Comparison of ENCODE assay signal across 8 cellular contexts in genomic region chr2:229342376-229342775, GRCh38.
DNase-seq lines count a peak whose midpoint lies in the region; ATAC-seq and TF ChIP-seq lines count a peak whose summit lies in the region.

No MANE protein-coding gene starts in this region.

- no peaks in the 10 kb centered on the region for H3K36me3 Mint-ChIP-seq in MCF 10A (ENCODE audit: insufficient read depth, unreplicated experiment)

- no peak overlapping the region for H3K4me3 ChIP-seq in breast epithelium
- H3K4me3 ChIP-seq in upper lobe of left lung: no peak overlapping the region

- H3K9me3 ChIP-seq in breast epithelium: no peaks in the 10 kb centered on the region
- no peaks in the 10 kb centered on the region for H3K9me3 ChIP-seq in upper lobe of left lung

- H3K4me1 Mint-ChIP-seq in MCF 10A (ENCODE audit: insufficient read depth, unreplicated experiment): peaks cover 33% of the 10 kb centered on the region

- no TSS peak for BruUV-seq in MCF 10A (replicated peaks; lab: Mats Ljungman, UMichigan)

- TF ChIP-seq CTCF in MCF 10A (IDR thresholded peaks at IDR 0.05; ENCODE audit: unreplicated experiment) (no peak), breast epithelium (IDR thresholded peaks at IDR 0.05) (no peak), upper lobe of left lung (IDR thresholded peaks at IDR 0.05) (peak in 4 of 6 experiments; percentile 31 to 49 (median 36))

- H3K4me3 Mint-ChIP-seq in MCF 10A (ENCODE audit: unreplicated experiment): no peak overlapping the region

- CTCF ChIA-PET in MCF 10A (lab: Yijun Ruan, JAX): interaction anchor here (0.6 to 1.6 kb wide), 25 partner anchors 9 to 332 kb away, joined by 3 to 12 read pairs (median 3); no protein-coding TSS in a partner anchor

- WGBS in upper lobe of left lung, 2 donors: 47 to 51% methylated on average over 4 of the region's 4 CpGs

- H3K27me3 Mint-ChIP-seq in MCF 10A (ENCODE audit: insufficient read depth, unreplicated experiment): no peaks in the 10 kb centered on the region

- no peaks in the 10 kb centered on the region for H3K36me3 ChIP-seq in breast epithelium
- no peaks in the 10 kb centered on the region for H3K36me3 ChIP-seq in upper lobe of left lung

- no peak for TF ChIP-seq EP300 in upper lobe of left lung (IDR thresholded peaks at IDR 0.05)

- H3K27me3 ChIP-seq in breast epithelium (no peaks in the 10 kb centered on the region), upper lobe of left lung (no peaks in the 10 kb centered on the region)

- H3K4me1 ChIP-seq in breast epithelium (no peaks in the 10 kb centered on the region), upper lobe of left lung (no peaks in the 10 kb centered on the region)

- POLR2A ChIA-PET in MCF 10A (lab: Yijun Ruan, JAX): interaction anchor here (0.7 to 2.8 kb wide), 6 partner anchors 8 to 245 kb away, joined by 3 to 19 read pairs (median 4); no protein-coding TSS in a partner anchor

- H3K27ac ChIP-seq in breast epithelium (no peak overlapping the region), upper lobe of left lung (no peak overlapping the region)

- DNase-seq in MCF 10A (ENCODE audit: unreplicated experiment) (peak; percentile 74), breast epithelium (ENCODE audit: low spot score in 2 of 2) (no peak), SHP77 (lab: John Stamatoyannopoulos, UW) (peak; percentile 25 to 28), hypothalamus (lab: John Stamatoyannopoulos, UW) (peak in 28 of 51 donors; percentile 1 to 48 (median 11)), upper lobe of left lung (peak; percentile 37 to 54)
- no peak for DNase-seq in activated effector memory CD4-positive, alpha-beta T cell treated with Interleukin-2 at 50 U/mL for 16 hours

- no peak overlapping the region for H3K27ac Mint-ChIP-seq in MCF 10A (ENCODE audit: low read depth, unreplicated experiment)

- intact Hi-C loops in MCF 10A (cut with micrococcal nuclease) (loop anchor here (1.0 kb wide), 1 partner anchor 245 kb away; no protein-coding TSS in a partner anchor), breast epithelium (cut with DNase I; ENCODE audit: low total_unique reads) (no loop called here)

- ATAC-seq in upper lobe of left lung (ENCODE audit: low FRiP score in 2 of 2) (no peak), HG02885 (IDR thresholded peaks at IDR 0.05; ENCODE audit: poor library complexity, unreplicated experiment) (no peak), GM18517 (IDR thresholded peaks at IDR 0.05; ENCODE audit: unreplicated experiment) (no peak)

- H3K9me3 Mint-ChIP-seq in MCF 10A (ENCODE audit: unreplicated experiment): no peaks in the 10 kb centered on the region

- TF ChIP-seq POLR2A in breast epithelium (IDR thresholded peaks at IDR 0.05) (no peak), upper lobe of left lung (IDR thresholded peaks at IDR 0.05) (no peak)

Comparison
In these comparisons a context has a peak if more than half of its experiments do, and no peak if none do; other contexts are left out.
1. DNase-seq: peak in MCF 10A (single experiment), SHP77 (2 of 2), hypothalamus (28 of 51) and upper lobe of left lung (2 of 2); none in breast epithelium (0 of 2) and activated effector memory CD4-positive, alpha-beta T cell treated with Interleukin-2 at 50 U/mL for 16 hours (single experiment).
2. CTCF ChIP-seq: peak in upper lobe of left lung (4 of 6); none in MCF 10A (single experiment) and breast epithelium (0 of 3).